1 cellular context compared by ENCODE assay signal in genomic region chr13:111511219-111511732, GRCh38.
A peak's percentile ranks its signal among the peaks of the same experiment; 100 is the strongest.
TF ChIP-seq lines count a peak whose summit lies in the region.

No MANE protein-coding gene starts in this region.

TF ChIP-seq in HepG2, 621 proteins besides CTCF, POLR2A, EP300 and RAD21 (continues in another document):
- TF ChIP-seq PLRG1 (conservative IDR thresholded peaks at IDR 0.05): 0 out of 2 replicates have a peak, but pooled peaks have one; percentile 7
- TF ChIP-seq POLR2AphosphoS5 (IDR thresholded peaks at IDR 0.05; ENCODE audit: low read depth, low read length): no peak
- no peak for TF ChIP-seq AFF4 (CRISPR knock-in tag; IDR thresholded peaks at IDR 0.05)
- no peak for TF ChIP-seq ZMAT5 (CRISPR knock-in tag; IDR thresholded peaks at IDR 0.05; ENCODE audit: borderline replicate concordance, low read depth)
- TF ChIP-seq ZBTB34 (CRISPR knock-in tag; IDR thresholded peaks at IDR 0.05): no peak
- TF ChIP-seq HIVEP1 (CRISPR knock-in tag; IDR thresholded peaks at IDR 0.05): no peak
- TF ChIP-seq ZNF20 (CRISPR knock-in tag; IDR thresholded peaks at IDR 0.05): no peak
- TF ChIP-seq PHB2 (IDR thresholded peaks at IDR 0.05; ENCODE audit: partially characterized antibody): peak; percentile 54
- TF ChIP-seq GLI4 (CRISPR knock-in tag; IDR thresholded peaks at IDR 0.05; ENCODE audit: borderline replicate concordance): no peak
- TF ChIP-seq HNRNPK (IDR thresholded peaks at IDR 0.05; ENCODE audit: low read depth, low read length, poor library complexity, severe bottlenecking): no peak
- no peak for TF ChIP-seq ZNF407 (CRISPR knock-in tag; IDR thresholded peaks at IDR 0.05; ENCODE audit: not compliant biosample characterization)
- no peak for TF ChIP-seq ZMYM4 (CRISPR knock-in tag; IDR thresholded peaks at IDR 0.05)
- no peak for TF ChIP-seq ZNF484 (CRISPR knock-in tag; IDR thresholded peaks at IDR 0.05; ENCODE audit: borderline replicate concordance, low read depth)
- no peak for TF ChIP-seq IRX3 (CRISPR knock-in tag; IDR thresholded peaks at IDR 0.05; ENCODE audit: borderline replicate concordance, low read depth)
- TF ChIP-seq NONO (IDR thresholded peaks at IDR 0.05): 0 out of 2 replicates have a peak, but pooled peaks have one; percentile 52
- TF ChIP-seq NONO (CRISPR knock-in tag; conservative IDR thresholded peaks at IDR 0.05): no peak
- no peak for TF ChIP-seq ZNF24 (IDR thresholded peaks at IDR 0.05)
- TF ChIP-seq ZNF501 (CRISPR knock-in tag; IDR thresholded peaks at IDR 0.05): no peak
- no peak for TF ChIP-seq HNF4A (CRISPR knock-in tag; IDR thresholded peaks at IDR 0.05)
- TF ChIP-seq KAT7 (CRISPR knock-in tag; IDR thresholded peaks at IDR 0.05; ENCODE audit: borderline replicate concordance): no peak
- no peak for TF ChIP-seq CEBPZ (IDR thresholded peaks at IDR 0.05; ENCODE audit: low read length)
- no peak for TF ChIP-seq ZNF292 (CRISPR knock-in tag; IDR thresholded peaks at IDR 0.05; ENCODE audit: borderline replicate concordance, low read depth)
- TF ChIP-seq ZNF318 (CRISPR knock-in tag; IDR thresholded peaks at IDR 0.05): no peak
- no peak for TF ChIP-seq HBP1 (CRISPR knock-in tag; IDR thresholded peaks at IDR 0.05; ENCODE audit: low read depth)
